In genomic region chr14:105149146-105149781, GRCh38 we compare ENCODE assay signal across 23 cellular contexts. TPM values are rescaled to one million over a fixed set of nuclear protein-coding genes. Genes with fewer than 3 reads are reported as not detected.
DNase-seq lines count a peak whose midpoint lies in the region; ATAC-seq, FAIRE-seq and TF ChIP-seq lines count a peak whose summit lies in the region.
"Had no signal": no experiment of that assay in that cellular context is flagged by ENCODE, and none has a peak within 500 bp of the region (broad histone marks: within the 10 kb centered on the region; RNA-seq: fewer than 3 reads in every experiment).

No MANE protein-coding gene starts in this region.

- no peaks in the 10 kb centered on the region for H3K9me1 ChIP-seq in K562 (ENCODE audit: control insufficient read depth, insufficient read depth, low read length)

- no peaks in the 10 kb centered on the region for H3K79me2 ChIP-seq in K562 (ENCODE audit: control insufficient read depth, insufficient read depth, low read length)

- no peaks in the 10 kb centered on the region for H3K9me3 ChIP-seq in heart left ventricle
- H3K9me3 ChIP-seq in right atrium auricular region, result no peaks in the 10 kb centered on the region
- no peaks in the 10 kb centered on the region for H3K9me3 ChIP-seq in K562 (replicated peaks; ENCODE audit: control insufficient read depth, insufficient read depth, low read depth, low read length)
- no peaks in the 10 kb centered on the region for H3K9me3 ChIP-seq in right cardiac atrium (ENCODE audit: control insufficient read depth, low read length)
- H3K9me3 ChIP-seq in spleen, result no peaks in the 10 kb centered on the region
- H3K9me3 ChIP-seq: BLaER1, Caco-2, Peyer's patch, SK-N-SH had no signal

- H3K4me3 ChIP-seq in heart left ventricle (no peak overlapping the region), right atrium auricular region (no peak overlapping the region), K562 (no peak overlapping the region), right cardiac atrium (ENCODE audit: low read length) (no peak overlapping the region), spleen (no peak overlapping the region)
- H3K4me3 ChIP-seq: BLaER1, Peyer's patch had no signal

- H3K4me1 ChIP-seq in heart left ventricle (peaks cover 6 to 30% (median 18%) of the 10 kb centered on the region in 12 donors), right atrium auricular region (peaks cover 0 to 28% of the 10 kb centered on the region in 2 donors), K562 (replicated peaks in 1 of 2; ENCODE audit: control insufficient read depth in 2 of 2, insufficient read depth in 2 of 2, low read length in 2 of 2) (peaks cover 0 to 18% of the 10 kb centered on the region in 2 experiments; a peak in 1 of 5 replicates), right cardiac atrium (ENCODE audit: control insufficient read depth, insufficient read depth, low read length) (peaks cover 3% of the 10 kb centered on the region), spleen (peaks cover 0 to 23% (median 11%) of the 10 kb centered on the region in 6 donors)
- H3K4me1 ChIP-seq: Caco-2 had no signal

- intact Hi-C loops in heart left ventricle (cut with DNase I) (no loop called here), K562 (cut with micrococcal nuclease) (no loop called here), right cardiac atrium (cut with DNase I) (no loop called here), spleen (cut with DNase I; ENCODE audit: low total_unique reads) (no loop called here)

- H3K4me2 ChIP-seq in K562 (ENCODE audit: insufficient read depth, low read length), result no peak overlapping the region
- H3K4me2 ChIP-seq: SK-N-SH had no signal

- 88 to 92% (median 90%) methylated on average over 5 to 18 of the region's 18 CpGs for WGBS in heart left ventricle, 4 donors
- WGBS in K562 (ENCODE audit: insufficient coverage, low coverage, missing lambda C conversion rate), result 93% methylated on average over 3 of the region's 18 CpGs
- WGBS in right cardiac atrium, result 88% methylated on average over 18 of the region's 18 CpGs
- 73 to 100% (median 84%) methylated on average over 1 to 18 of the region's 18 CpGs for WGBS in spleen, 5 donors

- CTCF ChIA-PET in K562 (lab: Yijun Ruan, JAX; ENCODE audit: low intra/inter-chr PET ratio), result no interaction called here

- POLR2A ChIA-PET in K562 (lab: Yijun Ruan, JAX), result interaction anchor here (0.6 kb wide), 1 partner anchor 21 kb away, joined by 3 read pairs; no protein-coding TSS in a partner anchor

- no peaks in the 10 kb centered on the region for H4K20me1 ChIP-seq in K562 (replicated peaks; ENCODE audit: control insufficient read depth, insufficient read depth, low read length)

- H3K27me3 ChIP-seq in heart left ventricle, result no peaks in the 10 kb centered on the region
- no peaks in the 10 kb centered on the region for H3K27me3 ChIP-seq in right atrium auricular region
- H3K27me3 ChIP-seq in K562 (ENCODE audit: control insufficient read depth in 2 of 2, insufficient read depth in 2 of 2, low read length in 2 of 2), result no peaks in the 10 kb centered on the region
- no peaks in the 10 kb centered on the region for H3K27me3 ChIP-seq in right cardiac atrium (ENCODE audit: control insufficient read depth, insufficient read depth)
- no peaks in the 10 kb centered on the region for H3K27me3 ChIP-seq in spleen (replicated peaks in 1 of 7)
- H3K27me3 ChIP-seq: BLaER1, Peyer's patch had no signal

- FAIRE-seq in K562 (lab: Jason Lieb, UNC), result no peak

- H3K9ac ChIP-seq in K562 (ENCODE audit: insufficient read depth in 1 of 2, low read depth in 2 of 2, low read length in 2 of 2), result no peak overlapping the region
- H3K9ac ChIP-seq: BLaER1, SK-N-SH had no signal

- TF ChIP-seq CTCF in heart left ventricle (IDR thresholded peaks at IDR 0.05), result no peak
- TF ChIP-seq CTCF in right atrium auricular region (IDR thresholded peaks at IDR 0.05), result no peak
- TF ChIP-seq CTCF in K562 (IDR thresholded peaks at IDR 0.05 in 2 of 3, conservative IDR thresholded peaks at IDR 0.05 in 1 of 3; ENCODE audit: insufficient read depth in 2 of 3, low read depth in 1 of 3, low read length in 3 of 3), result no peak
- TF ChIP-seq CTCF in spleen (IDR thresholded peaks at IDR 0.05 in 8 of 11, conservative IDR thresholded peaks at IDR 0.05 in 3 of 11), result no peak

- DNase-seq in heart left ventricle (peak in 3 of 5 donors; percentile 19 to 53 (median 19)), right atrium auricular region (ENCODE audit: low spot score) (no peak), K562 (ENCODE audit: extremely low read depth in 1 of 4, low spot score in 3 of 4) (no peak), right cardiac atrium (peak in 2 of 3 donors; percentile 24 to 46), spleen (peak; percentile 52), mesenteric fat pad (ENCODE audit: low spot score) (no peak), SW 1271 (lab: John Stamatoyannopoulos, UW) (no peak)
- DNase-seq in activated T-cell treated with anti-CD3 and anti-CD28 coated beads, Interleukin-2, amount 50 U/mL, for 1 hour, result no peak
- DNase-seq: Caco-2, DMS 273 treated with DMSO at 0.1 percent for 48 hours, DMS79 treated with DMSO at 0.1 percent for 48 hours, H9, IMR-90, NCI-H1105 treated with DMSO at 0.1 percent for 48 hours, NCI-H1694, NCI-H2081 treated with DMSO at 0.1 percent for 48 hours, NCI-H2171 treated with DMSO at 0.1 percent for 48 hours, NCI-H446, NCI-H526, SHP77, SK-N-SH had no signal

- H2AFZ ChIP-seq in K562 (ENCODE audit: low read depth, low read length), result no peak overlapping the region

- no peak overlapping the region for H3K27ac ChIP-seq in heart left ventricle
- H3K27ac ChIP-seq in right atrium auricular region, result no peak overlapping the region
- H3K27ac ChIP-seq in K562 (ENCODE audit: extremely low read depth, low read depth, low read length), result no peak overlapping the region
- no peak overlapping the region for H3K27ac ChIP-seq in right cardiac atrium (ENCODE audit: low read length)
- no peak overlapping the region for H3K27ac ChIP-seq in spleen
- H3K27ac ChIP-seq: BLaER1, Peyer's patch had no signal

- no peak for TF ChIP-seq RAD21 in K562 (CRISPR knock-in tag; conservative IDR thresholded peaks at IDR 0.05 in 1 of 2, IDR thresholded peaks at IDR 0.05 in 1 of 2)

- TF ChIP-seq POLR2A in heart left ventricle (IDR thresholded peaks at IDR 0.05) (no peak), K562 (conservative IDR thresholded peaks at IDR 0.05) (no peak), spleen (IDR thresholded peaks at IDR 0.05) (no peak)

- peaks cover 0 to 70% (median 6%) of the 10 kb centered on the region in 9 donors for H3K36me3 ChIP-seq in heart left ventricle
- peaks cover 35% of the 10 kb centered on the region for H3K36me3 ChIP-seq in right atrium auricular region
- H3K36me3 ChIP-seq in K562 (ENCODE audit: control insufficient read depth, insufficient read depth, low read length), result peaks cover 34% of the 10 kb centered on the region; the same call in 1 of the 3 replicates
- H3K36me3 ChIP-seq in spleen, result peaks cover 0 to 2% (median 0%) of the 10 kb centered on the region in 6 donors

- ATAC-seq in heart left ventricle (no peak), K562 (no peak), right cardiac atrium (no peak)

- in situ Hi-C loops in K562 (cut with MboI), result no loop called here

- BruUV-seq in K562 (replicated peaks; lab: Mats Ljungman, UMichigan), result no TSS peak

- TF ChIP-seq EP300 in K562 (IDR thresholded peaks at IDR 0.05; ENCODE audit: low read length), result no peak

RNA-seq across cellular contexts. Expression of gene JAG2, which starts 19.3 kb away (rescaled TPM):
- total RNA-seq in heart left ventricle (10 to 100 TPM; 20.4 to 62.4 (median 28.6) TPM), right atrium auricular region (10 to 100 TPM; 14.5 to 17.3 TPM), K562 (2014; rRNA removed) (20.1 and 22.8 TPM in 2 replicates), K562 (2014; rRNA removed; fragmentation: Illumina TruSeq; extraction: Trizol) (2.4 and 3.3 TPM in 2 replicates), K562 (2015; rRNA removed; fragmentation: Illumina TruSeq; extraction: Trizol) (10.5 and 10.7 TPM in 2 replicates), K562 (2021) (43.4 and 48.4 TPM in 2 replicates), right cardiac atrium (10 to 100 TPM; 16.5 to 21.3 (median 17.4) TPM), spleen (10 to 100 TPM in 1 of 7 donors, 1 to 10 TPM in 6; 3.0 to 10.8 (median 6.0) TPM), mesenteric fat pad (25.1 TPM)
- polyA plus RNA-seq in heart left ventricle (10 to 100 TPM; 19.1 to 25.2 TPM), K562 (2011; rRNA removed) (8.6 and 12.1 TPM in 2 replicates), K562 (2014; fragmentation: Illumina TruSeq; extraction: Trizol) (6.6 and 16.7 TPM in 2 replicates), K562 (2014; fragmentation: Nextera tagmentation; extraction: Ambion mirVana) (under 1 TPM; 0.25 to 0.50 TPM), K562 (2014; rRNA removed) (24.5 and 38.0 TPM in 2 replicates), right cardiac atrium (17.8 TPM), spleen (10 to 100 TPM in 1 of 3 donors, 1 to 10 TPM in 2; 6.1 to 14.3 (median 6.6) TPM)
- total RNA-seq in K562 (2011; cell fraction: chromatin; rRNA removed; ENCODE audit: low replicate concordance), result 61.3 and 185 TPM in 2 replicates
- total RNA-seq in K562 (2011; cell fraction: nucleolus; rRNA removed), result 142 and 150 TPM in 2 replicates
- total RNA-seq in K562 (2011; cell fraction: nucleoplasm; rRNA removed), result 67.6 and 76.6 TPM in 2 replicates
- polyA plus RNA-seq in K562 (2011; cell fraction: cytosol; rRNA removed), result 10.2 and 16.7 TPM in 2 replicates
- polyA plus RNA-seq in K562 (2011; cell fraction: nucleus; rRNA removed), result 134 and 193 TPM in 2 replicates
- polyA plus RNA-seq in K562 (2012), result 20.4 and 32.1 TPM in 2 replicates
- polyA minus RNA-seq in K562 (2011; rRNA and poly(A)+ RNA removed), result 8.1 and 12.6 TPM in 2 replicates
- 17.8 and 19.8 TPM in 2 replicates for polyA minus RNA-seq in K562 (2011; cell fraction: cytosol; rRNA and poly(A)+ RNA removed)
- 39.4 and 47.9 TPM in 2 replicates for polyA minus RNA-seq in K562 (2011; cell fraction: nucleus; rRNA and poly(A)+ RNA removed)

RNA-seq across cellular contexts. Expression of gene NUDT14, which starts 31.8 kb away (rescaled TPM):
- total RNA-seq in heart left ventricle (10 to 100 TPM; 16.7 to 48.9 (median 23.8) TPM), right atrium auricular region (10 to 100 TPM; 17.1 to 18.9 TPM), K562 (2014; rRNA removed) (12.3 and 13.2 TPM in 2 replicates), K562 (2014; rRNA removed; fragmentation: Illumina TruSeq; extraction: Trizol) (1.7 and 2.1 TPM in 2 replicates), K562 (2015; rRNA removed; fragmentation: Illumina TruSeq; extraction: Trizol) (11.7 and 11.9 TPM in 2 replicates), K562 (2021) (15.7 and 16.3 TPM in 2 replicates), right cardiac atrium (10 to 100 TPM; 23.9 to 35.5 (median 32.0) TPM), spleen (10 to 100 TPM; 10.1 to 31.1 (median 25.3) TPM), mesenteric fat pad (28.3 TPM)
- polyA plus RNA-seq in heart left ventricle (10 to 100 TPM; 14.3 to 29.6 TPM), K562 (2011; rRNA removed) (8.3 and 10.6 TPM in 2 replicates), K562 (2014; fragmentation: Illumina TruSeq; extraction: Trizol) (3.1 and 6.4 TPM in 2 replicates), K562 (2014; fragmentation: Nextera tagmentation; extraction: Ambion mirVana) (under 1 TPM; 0.14 to 0.85 TPM), K562 (2014; rRNA removed) (8.2 and 14.5 TPM in 2 replicates), right cardiac atrium (31.4 TPM), spleen (10 to 100 TPM; 17.7 to 25.4 (median 17.7) TPM)
- 7.5 and 26.6 TPM in 2 replicates for total RNA-seq in K562 (2011; cell fraction: chromatin; rRNA removed; ENCODE audit: low replicate concordance)
- 23.2 and 26.8 TPM in 2 replicates for total RNA-seq in K562 (2011; cell fraction: nucleolus; rRNA removed)
- 10.1 and 13.7 TPM in 2 replicates for total RNA-seq in K562 (2011; cell fraction: nucleoplasm; rRNA removed)
- polyA plus RNA-seq in K562 (2011; cell fraction: cytosol; rRNA removed), result 10.6 and 23.4 TPM in 2 replicates
- polyA plus RNA-seq in K562 (2011; cell fraction: nucleus; rRNA removed), result 16.5 and 26.6 TPM in 2 replicates
- 20.4 and 28.6 TPM in 2 replicates for polyA plus RNA-seq in K562 (2012)
- polyA minus RNA-seq in K562 (2011; rRNA and poly(A)+ RNA removed), result 1.1 and 2.3 TPM in 2 replicates
- 3.7 and 9.5 TPM in 2 replicates for polyA minus RNA-seq in K562 (2011; cell fraction: cytosol; rRNA and poly(A)+ RNA removed)
- 2.7 and 3.6 TPM in 2 replicates for polyA minus RNA-seq in K562 (2011; cell fraction: nucleus; rRNA and poly(A)+ RNA removed)

Comparison
In these comparisons a context has a peak if more than half of its experiments do, and no peak if none do; other contexts are left out.
1. DNase-seq: peak in heart left ventricle (3 of 5), right cardiac atrium (2 of 3) and spleen (single experiment); none in right atrium auricular region (single experiment), K562 (0 of 4), activated T-cell treated with anti-CD3 and anti-CD28 coated beads, Interleukin-2, amount 50 U/mL, for 1 hour (single experiment), mesenteric fat pad (single experiment) and SW 1271 (0 of 2).